1 cellular context compared by ENCODE assay signal in genomic region chr13:30375436-30375835, GRCh38.
TF ChIP-seq lines count a peak whose summit lies in the region.

No MANE protein-coding gene starts in this region.

TF ChIP-seq in HepG2, 621 proteins besides CTCF, POLR2A, EP300 and RAD21 (continued from another document):
- no peak for TF ChIP-seq ZBED4 (CRISPR knock-in tag; IDR thresholded peaks at IDR 0.05; ENCODE audit: borderline replicate concordance)
TF ChIP-seq in HepG2: peak in this region for 0.
